25 cellular contexts compared by ENCODE assay signal in the genomic region with DNA sequence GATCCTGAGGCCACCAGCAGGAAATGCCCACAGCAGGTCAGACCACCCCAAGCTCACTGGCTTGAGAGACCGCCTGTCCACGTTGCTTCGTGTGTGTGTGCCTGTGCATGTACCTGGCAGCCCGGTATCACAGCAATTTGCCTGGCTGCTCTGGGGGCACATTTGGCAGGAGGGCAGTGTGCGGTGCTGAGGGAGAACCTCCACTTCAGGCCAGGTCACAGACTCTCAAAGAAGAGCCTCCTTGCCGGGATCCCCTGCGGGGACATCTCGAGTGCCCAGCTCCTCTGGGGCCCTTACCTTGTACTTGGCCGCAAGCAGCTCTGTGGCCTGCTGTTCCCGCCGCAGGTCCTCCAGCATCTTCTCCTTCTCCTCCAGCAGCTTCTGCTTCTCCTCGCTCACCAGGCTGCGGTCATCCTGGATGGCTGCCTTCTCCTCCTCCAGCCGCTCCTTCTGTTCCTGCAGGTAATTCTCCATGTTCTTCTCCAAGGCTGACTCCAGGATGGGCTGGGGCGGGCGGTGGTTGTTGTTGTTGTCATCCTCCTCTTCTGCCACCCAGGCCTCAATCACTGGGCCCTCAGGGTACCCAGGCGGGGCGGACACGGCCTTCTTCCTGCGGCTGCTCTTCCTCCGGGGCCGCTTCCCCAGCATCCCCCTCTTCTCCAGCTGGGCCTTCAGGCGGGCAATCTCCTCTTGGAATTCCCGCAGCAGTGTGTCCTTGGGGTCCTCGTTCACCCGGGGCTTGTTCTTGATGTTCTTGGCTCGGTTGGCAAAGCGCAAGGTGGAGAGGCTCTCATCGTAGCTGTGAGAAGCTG. TPM values are rescaled to one million over a fixed set of nuclear protein-coding genes. Genes with fewer than 3 reads are reported as not detected.
A peak's percentile ranks its signal among the peaks of the same experiment; 100 is the strongest.
DNase-seq lines count a peak whose midpoint lies in the region; ATAC-seq, FAIRE-seq and TF ChIP-seq lines count a peak whose summit lies in the region.
"Had no signal": no experiment of that assay in that cellular context is flagged by ENCODE, and none has a peak within 500 bp of the region (broad histone marks: within the 10 kb centered on the region; RNA-seq: fewer than 3 reads in every experiment).

No MANE protein-coding gene starts in this region.

- H3K4me3 Mint-ChIP-seq in activated CD8-positive, alpha-beta T cell treated with anti-CD3 and anti-CD28 coated beads, Interleukin-2, amount 10 ng/mL, durations not matched to agents 7 days and 5 days = peak overlapping the region; percentile 28
- H3K4me3 Mint-ChIP-seq in activated CD8-positive, alpha-beta T cell treated with anti-CD3 and anti-CD28 coated beads for 36 hours = no peak overlapping the region
- H3K4me3 Mint-ChIP-seq in chondrocyte (ENCODE audit: unreplicated experiment) (peak overlapping the region; percentile 28), nephron progenitor cell (peak overlapping the region; percentile 50), immature natural killer cell (peak overlapping the region in 2 of 5 donors; percentile 41 to 44)
- no peak overlapping the region for H3K4me3 Mint-ChIP-seq in activated T-cell treated with anti-CD3 and anti-CD28 coated beads, Interleukin-2, amount 50 U/mL, for 24 hours
- H3K4me3 Mint-ChIP-seq: dendritic cell treated with granulocyte-macrophage colony-stimulating factor and Interleukin-4, amounts not matched to agents 40 ng/mL and 50 ng/mL, for 4 days had no signal

- no peak for ATAC-seq in activated CD8-positive, alpha-beta T cell treated with anti-CD3 and anti-CD28 coated beads, Interleukin-2, amount 10 ng/mL, durations not matched to agents 7 days and 5 days
- no peak for ATAC-seq in activated CD8-positive, alpha-beta T cell treated with anti-CD3 and anti-CD28 coated beads for 36 hours
- no peak for ATAC-seq in HG02798 (IDR thresholded peaks at IDR 0.05; ENCODE audit: poor library complexity, unreplicated experiment)
- ATAC-seq: left colon; naive thymus-derived CD4-positive, alpha-beta T cell; psoas muscle; stimulated activated naive CD8-positive, alpha-beta T cell treated with anti-CD3 and anti-CD28 coated beads, Interleukin-15, Interleukin-2, amounts not matched to agents 100 U/mL and 50 U/mL, for 24 hours had no signal

- H3K4me1 Mint-ChIP-seq in activated CD8-positive, alpha-beta T cell treated with anti-CD3 and anti-CD28 coated beads, Interleukin-2, amount 10 ng/mL, durations not matched to agents 7 days and 5 days (ENCODE audit: low read depth) = peaks cover 16% of the 10 kb centered on the region
- H3K4me1 Mint-ChIP-seq in activated CD8-positive, alpha-beta T cell treated with anti-CD3 and anti-CD28 coated beads for 36 hours (ENCODE audit: low read depth) = no peaks in the 10 kb centered on the region
- H3K4me1 Mint-ChIP-seq in chondrocyte (ENCODE audit: low read depth) (peaks cover 54% of the 10 kb centered on the region), nephron progenitor cell (peaks cover 56% of the 10 kb centered on the region), immature natural killer cell (peaks cover 7 to 9% of the 10 kb centered on the region in 2 donors)
- H3K4me1 Mint-ChIP-seq in activated T-cell treated with anti-CD3 and anti-CD28 coated beads, Interleukin-2, amount 50 U/mL, for 24 hours (ENCODE audit: low read depth) = peaks cover 16% of the 10 kb centered on the region
- H3K4me1 Mint-ChIP-seq: activated B cell treated with CpG ODN at 0.5 μM for 24 hours had no signal

- no peak for DNase-seq in activated CD8-positive, alpha-beta T cell treated with anti-CD3 and anti-CD28 coated beads, Interleukin-2, amount 10 ng/mL, durations not matched to agents 7 days and 5 days
- DNase-seq in activated CD8-positive, alpha-beta T cell treated with anti-CD3 and anti-CD28 coated beads for 36 hours = no peak
- DNase-seq in chondrocyte (ENCODE audit: low spot score) = no peak
- DNase-seq in nephron progenitor cell = no peak
- no peak for DNase-seq in activated T-cell treated with anti-CD3 and anti-CD28 coated beads, Interleukin-2, amount 50 U/mL, for 24 hours
- no peak for DNase-seq in small intestine
- no peak for DNase-seq in immature natural killer cell
- DNase-seq: activated B cell treated with CpG ODN at 0.5 μM for 24 hours; activated CD4-positive, alpha-beta T cell treated with anti-CD3 and anti-CD28 coated beads, Interleukin-2, amount 50 U/mL, for 4 hours; activated naive CD4-positive, alpha-beta T cell; activated T-cell treated with anti-CD3 and anti-CD28 coated beads, Interleukin-2, amount 50 U/mL, for 1 hour; H9; KG1; left colon; naive thymus-derived CD4-positive, alpha-beta T cell; NCI-H146; NCI-H524; psoas muscle; stimulated activated CD4-positive, alpha-beta T cell treated with anti-CD3 and anti-CD28 coated beads, Interleukin-4, amount 100 ng/mL, for 1 hour; stimulated activated naive CD8-positive, alpha-beta T cell treated with anti-CD3 and anti-CD28 coated beads, Interleukin-15, Interleukin-2, amounts not matched to agents 100 U/mL and 50 U/mL, for 24 hours; T1000 had no signal

- H3K9me3 Mint-ChIP-seq in activated CD8-positive, alpha-beta T cell treated with anti-CD3 and anti-CD28 coated beads, Interleukin-2, amount 10 ng/mL, durations not matched to agents 7 days and 5 days (ENCODE audit: insufficient read depth) = no peaks in the 10 kb centered on the region
- no peaks in the 10 kb centered on the region for H3K9me3 Mint-ChIP-seq in activated CD8-positive, alpha-beta T cell treated with anti-CD3 and anti-CD28 coated beads for 36 hours
- no peaks in the 10 kb centered on the region for H3K9me3 Mint-ChIP-seq in chondrocyte (ENCODE audit: low read depth)
- H3K9me3 Mint-ChIP-seq in nephron progenitor cell = no peaks in the 10 kb centered on the region
- H3K9me3 Mint-ChIP-seq in activated T-cell treated with anti-CD3 and anti-CD28 coated beads, Interleukin-2, amount 50 U/mL, for 24 hours = no peaks in the 10 kb centered on the region
- H3K9me3 Mint-ChIP-seq in immature natural killer cell = no peaks in the 10 kb centered on the region
- H3K9me3 Mint-ChIP-seq: activated B cell treated with CpG ODN at 0.5 μM for 24 hours; dendritic cell treated with granulocyte-macrophage colony-stimulating factor and Interleukin-4, amounts not matched to agents 40 ng/mL and 50 ng/mL, for 4 days; H9; naive thymus-derived CD4-positive, alpha-beta T cell had no signal

- H3K36me3 ChIP-seq in small intestine (ENCODE audit: control insufficient read depth in 2 of 2, insufficient read depth in 2 of 2, low read length in 2 of 2) = no peaks in the 10 kb centered on the region

- no peak overlapping the region for H3K27ac ChIP-seq in small intestine (ENCODE audit: low read depth in 1 of 2, low read length in 1 of 2)
- H3K27ac ChIP-seq: C4-2B, psoas muscle had no signal

- POLR2A ChIA-PET in activated CD8-positive, alpha-beta T cell treated with anti-CD3 and anti-CD28 coated beads, Interleukin-2, amount 10 ng/mL, durations not matched to agents 7 days and 5 days (lab: Charles Lee) = no interaction called here
- POLR2A ChIA-PET in activated CD8-positive, alpha-beta T cell treated with anti-CD3 and anti-CD28 coated beads for 36 hours (lab: Charles Lee) = interaction anchor here (0.7 kb wide), 1 partner anchor 8 kb away, joined by 4 read pairs; no protein-coding TSS in a partner anchor

- TF ChIP-seq CTCF in activated CD8-positive, alpha-beta T cell treated with anti-CD3 and anti-CD28 coated beads for 36 hours (IDR thresholded peaks at IDR 0.05) = no peak
- TF ChIP-seq CTCF in chondrocyte (IDR thresholded peaks at IDR 0.05) (no peak), nephron progenitor cell (IDR thresholded peaks at IDR 0.05) (no peak)

- no peak overlapping the region for H3K4me3 ChIP-seq in small intestine (ENCODE audit: low read depth in 1 of 2, low read length in 2 of 2)
- H3K4me3 ChIP-seq: psoas muscle had no signal

- H3K4me1 ChIP-seq in small intestine (ENCODE audit: control insufficient read depth in 2 of 2, insufficient read depth in 1 of 2, low read depth in 1 of 2, low read length in 1 of 2) = peaks cover 0 to 5% of the 10 kb centered on the region in 2 donors

- FAIRE-seq in small intestine (lab: Jason Lieb, UNC) = no peak
- FAIRE-seq: bronchial epithelial cell had no signal

- no peaks in the 10 kb centered on the region for H3K27me3 Mint-ChIP-seq in activated CD8-positive, alpha-beta T cell treated with anti-CD3 and anti-CD28 coated beads, Interleukin-2, amount 10 ng/mL, durations not matched to agents 7 days and 5 days (ENCODE audit: low read depth)
- no peaks in the 10 kb centered on the region for H3K27me3 Mint-ChIP-seq in activated CD8-positive, alpha-beta T cell treated with anti-CD3 and anti-CD28 coated beads for 36 hours
- H3K27me3 Mint-ChIP-seq in chondrocyte (ENCODE audit: low read depth) (no peaks in the 10 kb centered on the region), nephron progenitor cell (ENCODE audit: low read depth, poor library complexity) (peaks cover 6% of the 10 kb centered on the region), immature natural killer cell (ENCODE audit: low read depth in 3 of 3) (peaks cover 0 to 2% (median 0%) of the 10 kb centered on the region in 3 donors)
- H3K27me3 Mint-ChIP-seq in activated T-cell treated with anti-CD3 and anti-CD28 coated beads, Interleukin-2, amount 50 U/mL, for 24 hours = no peaks in the 10 kb centered on the region
- H3K27me3 Mint-ChIP-seq: activated B cell treated with CpG ODN at 0.5 μM for 24 hours; naive thymus-derived CD4-positive, alpha-beta T cell had no signal

- no peaks in the 10 kb centered on the region for H3K9me3 ChIP-seq in small intestine (ENCODE audit: control insufficient read depth, low read depth)
- H3K9me3 ChIP-seq: psoas muscle had no signal

- CTCF ChIA-PET in activated CD8-positive, alpha-beta T cell treated with anti-CD3 and anti-CD28 coated beads, Interleukin-2, amount 10 ng/mL, durations not matched to agents 7 days and 5 days (lab: Charles Lee) = interaction anchor here (0.8 to 1.6 kb wide), 3 partner anchors 24 to 373 kb away, joined by 3 to 5 read pairs (median 4); no protein-coding TSS in a partner anchor
- CTCF ChIA-PET in activated CD8-positive, alpha-beta T cell treated with anti-CD3 and anti-CD28 coated beads for 36 hours (lab: Charles Lee) = interaction anchor here (1.8 to 3.7 kb wide), 2 partner anchors 11 to 24 kb away, joined by 3 to 28 read pairs; no protein-coding TSS in a partner anchor

- H3K27me3 ChIP-seq in small intestine (ENCODE audit: control insufficient read depth in 2 of 2, insufficient read depth in 2 of 2, low read length in 2 of 2) = no peaks in the 10 kb centered on the region

- H3K36me3 Mint-ChIP-seq in activated CD8-positive, alpha-beta T cell treated with anti-CD3 and anti-CD28 coated beads, Interleukin-2, amount 10 ng/mL, durations not matched to agents 7 days and 5 days (ENCODE audit: low read depth) = no peaks in the 10 kb centered on the region
- H3K36me3 Mint-ChIP-seq in activated CD8-positive, alpha-beta T cell treated with anti-CD3 and anti-CD28 coated beads for 36 hours (ENCODE audit: low read depth) = no peaks in the 10 kb centered on the region
- H3K36me3 Mint-ChIP-seq in chondrocyte (ENCODE audit: low read depth) (peaks cover 3% of the 10 kb centered on the region), nephron progenitor cell (ENCODE audit: low read depth) (peaks cover 37% of the 10 kb centered on the region), immature natural killer cell (peaks cover 0 to 4% (median 0%) of the 10 kb centered on the region in 3 donors)
- H3K36me3 Mint-ChIP-seq in activated T-cell treated with anti-CD3 and anti-CD28 coated beads, Interleukin-2, amount 50 U/mL, for 24 hours (ENCODE audit: low read depth) = no peaks in the 10 kb centered on the region

- WGBS in small intestine, 3 donors = 95 to 96% (median 95%) methylated on average over 28 to 29 of the region's 29 CpGs

- no peak overlapping the region for H3K27ac Mint-ChIP-seq in activated CD8-positive, alpha-beta T cell treated with anti-CD3 and anti-CD28 coated beads, Interleukin-2, amount 10 ng/mL, durations not matched to agents 7 days and 5 days
- H3K27ac Mint-ChIP-seq in activated CD8-positive, alpha-beta T cell treated with anti-CD3 and anti-CD28 coated beads for 36 hours = no peak overlapping the region
- H3K27ac Mint-ChIP-seq in chondrocyte (ENCODE audit: unreplicated experiment) (no peak overlapping the region), nephron progenitor cell (no peak overlapping the region), immature natural killer cell (no peak overlapping the region)
- no peak overlapping the region for H3K27ac Mint-ChIP-seq in activated T-cell treated with anti-CD3 and anti-CD28 coated beads, Interleukin-2, amount 50 U/mL, for 24 hours
- H3K27ac Mint-ChIP-seq: activated B cell treated with CpG ODN at 0.5 μM for 24 hours; dendritic cell treated with granulocyte-macrophage colony-stimulating factor and Interleukin-4, amounts not matched to agents 40 ng/mL and 50 ng/mL, for 4 days; H9 had no signal

- intact Hi-C loops in activated CD8-positive, alpha-beta T cell treated with anti-CD3 and anti-CD28 coated beads for 36 hours (cut with micrococcal nuclease) = no loop called here

RNA-seq across cellular contexts. Expression of a gene that starts 2.0 kb away (rescaled TPM):
- 10 to 100 TPM; 11.3 to 13.4 TPM for total RNA-seq in activated CD8-positive, alpha-beta T cell treated with anti-CD3 and anti-CD28 coated beads, Interleukin-2, amount 10 ng/mL, durations not matched to agents 7 days and 5 days
- 1 to 10 TPM; 3.6 to 3.8 TPM for total RNA-seq in activated CD8-positive, alpha-beta T cell treated with anti-CD3 and anti-CD28 coated beads for 36 hours
- total RNA-seq in chondrocyte = 34.4 to 38.6 TPM (median 37.3 TPM) in 3 replicates
- 1 to 10 TPM in 1 of 3 donors, under 1 TPM in 2; 0.22 to 6.3 (median 0.81) TPM for polyA plus RNA-seq in small intestine
- 1 to 10 TPM in 2 of 3 donors, not detected in 1; 1.6 to 2.5 TPM for polyA plus RNA-seq in immature natural killer cell

RNA-seq across cellular contexts. Expression of a gene that starts 53.6 kb away (rescaled TPM):
- 100 to 1,000 TPM; 110 to 115 TPM for total RNA-seq in activated CD8-positive, alpha-beta T cell treated with anti-CD3 and anti-CD28 coated beads, Interleukin-2, amount 10 ng/mL, durations not matched to agents 7 days and 5 days
- 100 to 1,000 TPM in 1 of 2 experiments, 10 to 100 TPM in 1; 89.5 to 102 TPM for total RNA-seq in activated CD8-positive, alpha-beta T cell treated with anti-CD3 and anti-CD28 coated beads for 36 hours
- total RNA-seq in chondrocyte = 148 to 162 TPM (median 153 TPM) in 3 replicates
- polyA plus RNA-seq in small intestine = 10 to 100 TPM; 39.7 to 65.5 (median 48.3) TPM
- polyA plus RNA-seq in immature natural killer cell = 10 to 100 TPM; 69.9 to 85.2 (median 80.5) TPM

Comparison
In these comparisons a context has a peak if more than half of its experiments do, and no peak if none do; other contexts are left out.
1. H3K4me3 Mint-ChIP-seq: peak in activated CD8-positive, alpha-beta T cell treated with anti-CD3 and anti-CD28 coated beads, Interleukin-2, amount 10 ng/mL, durations not matched to agents 7 days and 5 days (single experiment), chondrocyte (single experiment) and nephron progenitor cell (single experiment); none in activated CD8-positive, alpha-beta T cell treated with anti-CD3 and anti-CD28 coated beads for 36 hours (single experiment) and activated T-cell treated with anti-CD3 and anti-CD28 coated beads, Interleukin-2, amount 50 U/mL, for 24 hours (single experiment).